8 cellular contexts compared by ENCODE assay signal in genomic region chrX:1452497-1453389, GRCh38. TPM values are rescaled to one million over a fixed set of nuclear protein-coding genes. Genes with fewer than 3 reads are reported as not detected.
DNase-seq lines count a peak whose midpoint lies in the region; ATAC-seq, FAIRE-seq and TF ChIP-seq lines count a peak whose summit lies in the region.

Gene ASMTL, minus strand, starts transcription at chrX:1452909. Its CDS starts 69 bp downstream, at chrX:1452840.

- intact Hi-C loops in dorsolateral prefrontal cortex (cut with DNase I) = loop anchor here (2.0 to 10.0 kb wide), 6 partner anchors 58 to 1142 kb away; partner anchors contain the start of genes AKAP17A (in 2 of the 2) and SLC25A6 (in 2 of the 2)

- FAIRE-seq in GM19239 (lab: Jason Lieb, UNC) = peak; percentile 95

- no peaks in the 10 kb centered on the region for H3K9me3 ChIP-seq in lung (ENCODE audit: control insufficient read depth in 2 of 2, insufficient read depth in 1 of 2, low read length in 1 of 2)

- DNase-seq in GM19239 (ENCODE audit: insufficient read length, low spot score) = peak; percentile 72
- DNase-seq in activated CD4-positive, alpha-beta T cell treated with anti-CD3 and anti-CD28 coated beads for 4 hours = peak; percentile 100
- DNase-seq in dorsolateral prefrontal cortex = peak; percentile 95 to 100 (median 100)
- peak; percentile 99 for DNase-seq in lung (ENCODE audit: low spot score)
- DNase-seq in stimulated activated CD8-positive, alpha-beta memory T cell treated with anti-CD3 and anti-CD28 coated beads, Interleukin-12 subunit alpha, Interleukin-12 subunit beta, amount 100 ng/mL, for 1 hour (ENCODE audit: low read depth) = peak; percentile 100
- no peak for DNase-seq in NCI-H69 (lab: John Stamatoyannopoulos, UW)

- peak within 1 kb of the TSS; percentile 99 for H2AFZ ChIP-seq in ACC112 (ENCODE audit: low read length, unreplicated experiment)

- WGBS in lung, 2 donors = 0% methylated on average over 74 to 76 of the region's 76 CpGs

- H3K27ac ChIP-seq in ACC112 (ENCODE audit: low read depth, low read length) (peak within 1 kb of the TSS; percentile 72), dorsolateral prefrontal cortex (peak within 1 kb of the TSS in 41 of 59 donors; percentile 28 to 87 (median 70)), lung (ENCODE audit: low read depth in 1 of 2, low read length in 1 of 2) (peak within 1 kb of the TSS; percentile 91 to 95)

- ATAC-seq in HG03460 (IDR thresholded peaks at IDR 0.05; ENCODE audit: unreplicated experiment) (peak; percentile 62), lung (ENCODE audit: insufficient read depth, low FRiP score) (peak; percentile 93)

- H3K27me3 ChIP-seq in ACC112 (ENCODE audit: insufficient read depth, low read length) (peaks cover 23% of the 10 kb centered on the region), dorsolateral prefrontal cortex (peaks cover 0 to 2% (median 0%) of the 10 kb centered on the region in 45 donors), lung (ENCODE audit: control insufficient read depth, insufficient read depth) (no peaks in the 10 kb centered on the region)

- TF ChIP-seq CTCF in dorsolateral prefrontal cortex (IDR thresholded peaks at IDR 0.05 in 54 of 56, conservative IDR thresholded peaks at IDR 0.05 in 2 of 56; ENCODE audit: low read depth in 1 of 56, partially characterized antibody in 56 of 56) = peak in 6 of 56 donors; percentile 5 to 28 (median 8)
- no peak for TF ChIP-seq CTCF in lung (IDR thresholded peaks at IDR 0.05; ENCODE audit: control extremely low read depth, extremely low read depth)

- H3K4me3 ChIP-seq in ACC112 (ENCODE audit: low read depth, low read length) (peak within 1 kb of the TSS; percentile 93), dorsolateral prefrontal cortex (peak within 1 kb of the TSS; percentile 26 to 94 (median 86)), lung (peak within 1 kb of the TSS; percentile 76)

- peaks cover 46% of the 10 kb centered on the region for H3K79me2 ChIP-seq in ACC112 (ENCODE audit: control insufficient read depth, insufficient read depth, low read length, unreplicated experiment)

- peaks cover 22% of the 10 kb centered on the region; the same call in 1 of the 2 replicates for H3K36me3 ChIP-seq in ACC112 (ENCODE audit: insufficient read depth, low read length)
- H3K36me3 ChIP-seq in lung (ENCODE audit: control insufficient read depth in 2 of 2, insufficient read depth in 2 of 2, low read length in 2 of 2) = no peaks in the 10 kb centered on the region

- peaks cover 11% of the 10 kb centered on the region for H3K4me1 ChIP-seq in ACC112 (ENCODE audit: control insufficient read depth, insufficient read depth, low read length, unreplicated experiment)
- H3K4me1 ChIP-seq in lung (ENCODE audit: control insufficient read depth in 2 of 2, insufficient read depth in 2 of 2, low read length in 2 of 2) = peaks cover 4 to 9% of the 10 kb centered on the region in 2 donors

RNA-seq across cellular contexts. Expression of gene ASMTL, which starts in this region (rescaled TPM):
- total RNA-seq in dorsolateral prefrontal cortex = 10 to 100 TPM; 15.8 to 57.3 (median 32.2) TPM
- total RNA-seq in lung = 10 to 100 TPM; 12.3 to 29.4 TPM
- polyA plus RNA-seq in lung = 10 to 100 TPM; 17.0 to 26.6 TPM
